ENCODE assay signal across 8 cellular contexts in the genomic region with DNA sequence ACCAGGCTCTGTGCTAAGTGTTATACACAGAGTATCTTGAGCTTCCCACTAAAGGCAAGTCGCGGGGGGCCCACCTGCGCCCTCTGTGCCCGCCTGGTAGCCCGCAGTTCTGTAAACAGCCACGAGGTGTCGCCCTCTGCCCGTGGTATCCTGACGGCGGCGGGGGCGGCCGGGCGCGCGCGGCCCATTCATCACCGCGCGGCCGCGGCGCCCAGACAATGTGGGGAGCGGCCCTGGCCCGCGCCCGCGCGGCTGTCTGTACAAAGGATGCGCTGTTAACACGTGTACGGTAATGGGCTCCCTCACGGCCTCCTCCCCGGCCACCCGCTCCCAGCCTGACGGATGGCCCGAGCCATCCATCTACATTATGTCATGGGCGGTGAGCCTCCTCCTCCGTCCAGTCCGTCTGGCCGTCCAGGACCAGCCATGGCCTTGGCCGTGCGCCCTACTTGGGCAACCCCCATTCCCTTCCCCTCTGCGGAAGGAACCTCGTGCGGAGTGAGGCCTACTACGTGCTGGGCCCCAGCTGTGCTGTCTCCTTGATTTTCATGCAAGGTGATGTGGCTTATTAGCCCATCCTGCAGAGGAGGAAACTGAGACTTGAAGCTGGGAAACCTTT.
DNase-seq lines count a peak whose midpoint lies in the region; ATAC-seq and TF ChIP-seq lines count a peak whose summit lies in the region.

No MANE protein-coding gene starts in this region.

- H3K36me3 Mint-ChIP-seq in activated T-helper 17 cell treated with anti-CD3 and anti-CD28 coated beads, Interleukin-2, amount 50 U/mL, for 72 hours (ENCODE audit: low read depth): peaks cover 12% of the 10 kb centered on the region
- peaks cover 6% of the 10 kb centered on the region for H3K36me3 Mint-ChIP-seq in type B pancreatic cell

- TF ChIP-seq EP300 in gastroesophageal sphincter (IDR thresholded peaks at IDR 0.05): no peak

- H3K36me3 ChIP-seq in gastroesophageal sphincter: no peaks in the 10 kb centered on the region

- 0 to 10% methylated on average over 1 to 8 of the region's 47 CpGs for WGBS in gastroesophageal sphincter (ENCODE audit: low coverage in 1 of 2), 2 donors

- no peaks in the 10 kb centered on the region for H3K9me3 Mint-ChIP-seq in activated T-helper 17 cell treated with anti-CD3 and anti-CD28 coated beads, Interleukin-2, amount 50 U/mL, for 72 hours
- H3K9me3 Mint-ChIP-seq in type B pancreatic cell: peaks cover 3% of the 10 kb centered on the region

- H3K27me3 ChIP-seq in gastroesophageal sphincter: no peaks in the 10 kb centered on the region

- peaks cover 8% of the 10 kb centered on the region for H3K4me1 Mint-ChIP-seq in activated T-helper 17 cell treated with anti-CD3 and anti-CD28 coated beads, Interleukin-2, amount 50 U/mL, for 72 hours
- H3K4me1 Mint-ChIP-seq in type B pancreatic cell (ENCODE audit: unreplicated experiment): no peaks in the 10 kb centered on the region

- peak; percentile 49 for ATAC-seq in activated T-helper 17 cell treated with anti-CD3 and anti-CD28 coated beads, Interleukin-2, amount 50 U/mL, for 72 hours (replicated peaks)
- ATAC-seq in gastroesophageal sphincter: peak; percentile 87
- ATAC-seq in HG02840 (IDR thresholded peaks at IDR 0.05; ENCODE audit: low FRiP score, unreplicated experiment): no peak

- peak overlapping the region in 1 of 4 donors; percentile 54 for H3K27ac ChIP-seq in gastroesophageal sphincter

- H3K9me3 ChIP-seq in gastroesophageal sphincter: no peaks in the 10 kb centered on the region

- no peak overlapping the region for H3K27ac Mint-ChIP-seq in activated T-helper 17 cell treated with anti-CD3 and anti-CD28 coated beads, Interleukin-2, amount 50 U/mL, for 72 hours
- H3K27ac Mint-ChIP-seq in type B pancreatic cell: no peak overlapping the region

- peak; percentile 88 for TF ChIP-seq CTCF in GM12875 (IDR thresholded peaks at IDR 0.05; ENCODE audit: borderline replicate concordance, insufficient read depth, low read depth, low read length)
- TF ChIP-seq CTCF in gastroesophageal sphincter (IDR thresholded peaks at IDR 0.05): peak; percentile 94 to 99 (median 99)
- peak; percentile 96 for TF ChIP-seq CTCF in type B pancreatic cell (conservative IDR thresholded peaks at IDR 0.05)

- DNase-seq in NCI-H526 (lab: John Stamatoyannopoulos, UW) (peak; percentile 20 to 79), occipital lobe (lab: John Stamatoyannopoulos, UW) (peak; percentile 25), type B pancreatic cell (ENCODE audit: extremely low spot score, unreplicated experiment) (peak; percentile 75), DMS79 treated with DMSO at 0.1 percent for 48 hours (lab: John Stamatoyannopoulos, UW) (no peak)

- H3K4me3 ChIP-seq in GM12875 (ENCODE audit: low read depth, low read length) (no peak overlapping the region), gastroesophageal sphincter (peak overlapping the region; percentile 32 to 41)

- no peak overlapping the region for H3K4me3 Mint-ChIP-seq in activated T-helper 17 cell treated with anti-CD3 and anti-CD28 coated beads, Interleukin-2, amount 50 U/mL, for 72 hours
- H3K4me3 Mint-ChIP-seq in type B pancreatic cell: peak overlapping the region; percentile 22

- peaks cover 0 to 11% (median 0%) of the 10 kb centered on the region in 3 donors for H3K4me1 ChIP-seq in gastroesophageal sphincter

- no peaks in the 10 kb centered on the region for H3K27me3 Mint-ChIP-seq in activated T-helper 17 cell treated with anti-CD3 and anti-CD28 coated beads, Interleukin-2, amount 50 U/mL, for 72 hours
- H3K27me3 Mint-ChIP-seq in type B pancreatic cell: peaks cover 13% of the 10 kb centered on the region

- no peak for TF ChIP-seq POLR2A in gastroesophageal sphincter (IDR thresholded peaks at IDR 0.05)
